ENCODE assay signal across 10 cellular contexts in genomic region chr16:3950343-3951193, GRCh38.
DNase-seq lines count a peak whose midpoint lies in the region; ATAC-seq and TF ChIP-seq lines count a peak whose summit lies in the region.
"Had no signal": no experiment of that assay in that cellular context is flagged by ENCODE, and none has a peak within 500 bp of the region (broad histone marks: within the 10 kb centered on the region; RNA-seq: fewer than 3 reads in every experiment).

No MANE protein-coding gene starts in this region.

- CTCF ChIA-PET in mammary epithelial cell (lab: Charles Lee; ENCODE audit: low non-redundant PET): interaction anchor here (0.6 kb wide), 1 partner anchor 46 kb away, joined by 3 read pairs; no protein-coding TSS in a partner anchor

- DNase-seq in NCI-H82 (lab: John Stamatoyannopoulos, UW) (peak; percentile 25), NCI-H82 treated with DMSO at 0.1 percent for 48 hours (lab: John Stamatoyannopoulos, UW; ENCODE audit: unreplicated experiment) (no peak), mammary epithelial cell (peak; percentile 52), lower lobe of right lung (peak; percentile 86), vagina (ENCODE audit: extremely low spot score in 2 of 2) (no peak), superior temporal gyrus (ENCODE audit: extremely low spot score) (no peak), COR-L47 (lab: John Stamatoyannopoulos, UW) (no peak)
- DNase-seq: activated CD4-positive, alpha-beta memory T cell treated with anti-CD3 and anti-CD28 coated beads, Interleukin-2, amount 10 ng/mL, durations not matched to agents 7 days and 5 days; CD4-positive, CD25-positive, alpha-beta regulatory T cell had no signal

- peak overlapping the region; percentile 63 for H3K4me2 ChIP-seq in mammary epithelial cell (ENCODE audit: insufficient read depth, low read depth, low read length)

- H3K27me3 ChIP-seq in mammary epithelial cell (ENCODE audit: insufficient read depth, low read length): no peaks in the 10 kb centered on the region
- H3K27me3 ChIP-seq in lower lobe of right lung (ENCODE audit: low read depth): no peaks in the 10 kb centered on the region
- H3K27me3 ChIP-seq in vagina: no peaks in the 10 kb centered on the region

- H3K9ac ChIP-seq in mammary epithelial cell (ENCODE audit: insufficient read depth, low read length): no peak overlapping the region

- no peaks in the 10 kb centered on the region for H3K79me2 ChIP-seq in mammary epithelial cell (ENCODE audit: insufficient read depth, low read length)

- dilution Hi-C loops in mammary epithelial cell (cut with HindIII; ENCODE audit: low sequenced_read_pairs): loop anchor here (5.0 kb wide), 1 partner anchor 33 kb away; no protein-coding TSS in a partner anchor

- H3K4me3 ChIP-seq in mammary epithelial cell (replicated peaks in 1 of 3; ENCODE audit: insufficient read depth in 1 of 3, low read depth in 2 of 3, low read length in 3 of 3) (no peak overlapping the region), lower lobe of right lung (peak overlapping the region; percentile 30), vagina (peak overlapping the region; percentile 20 to 38)

- TF ChIP-seq CTCF in mammary epithelial cell (conservative IDR thresholded peaks at IDR 0.05 in 1 of 2, IDR thresholded peaks at IDR 0.05 in 1 of 2; ENCODE audit: extremely low read depth in 1 of 2, insufficient read depth in 1 of 2, low read depth in 1 of 2, low read length in 2 of 2) (no peak), lower lobe of right lung (IDR thresholded peaks at IDR 0.05) (no peak), vagina (IDR thresholded peaks at IDR 0.05) (no peak)

- in situ Hi-C loops in mammary epithelial cell (cut with MboI; ENCODE audit: low sequenced_read_pairs in 2 of 2): no loop called here

- TF ChIP-seq POLR2A in vagina (IDR thresholded peaks at IDR 0.05): no peak

- no TSS peak for BruUV-seq in mammary epithelial cell (replicated peaks; lab: Mats Ljungman, UMichigan)

- H3K27ac ChIP-seq in mammary epithelial cell (ENCODE audit: insufficient read depth, low read depth, low read length) (no peak overlapping the region), lower lobe of right lung (peak overlapping the region; percentile 86), vagina (peak overlapping the region; percentile 87)

- H3K9me3 ChIP-seq in mammary epithelial cell (replicated peaks; ENCODE audit: insufficient read depth, low read length) (no peaks in the 10 kb centered on the region), lower lobe of right lung (no peaks in the 10 kb centered on the region), vagina (no peaks in the 10 kb centered on the region)

- peak; percentile 89 to 91 for ATAC-seq in lower lobe of right lung
- ATAC-seq in GM21723 (IDR thresholded peaks at IDR 0.05; ENCODE audit: unreplicated experiment): no peak

- H4K20me1 ChIP-seq in mammary epithelial cell (ENCODE audit: insufficient read depth, low read length): no peaks in the 10 kb centered on the region

- H3K36me3 ChIP-seq in mammary epithelial cell (ENCODE audit: insufficient read depth, low read length) (no peaks in the 10 kb centered on the region), lower lobe of right lung (no peaks in the 10 kb centered on the region), vagina (no peaks in the 10 kb centered on the region)

- H2AFZ ChIP-seq in mammary epithelial cell (ENCODE audit: low read depth, low read length): peak overlapping the region; percentile 51

- WGBS in mammary epithelial cell (ENCODE audit: low coverage, missing lambda C conversion rate): 18% methylated on average over 32 of the region's 32 CpGs

- intact Hi-C loops in mammary epithelial cell (cut with micrococcal nuclease): no loop called here
- intact Hi-C loops in lower lobe of right lung (cut with DNase I): no loop called here
- intact Hi-C loops in vagina (cut with DNase I): no loop called here

- H3K4me1 ChIP-seq in mammary epithelial cell (ENCODE audit: insufficient read depth, low read length) (peaks cover 16% of the 10 kb centered on the region), lower lobe of right lung (peaks cover 35% of the 10 kb centered on the region), vagina (peaks cover 19% of the 10 kb centered on the region)

Comparison
In these comparisons a context has a peak if more than half of its experiments do, and no peak if none do; other contexts are left out.
1. DNase-seq: peak in NCI-H82 (single experiment), mammary epithelial cell (single experiment) and lower lobe of right lung (single experiment); none in NCI-H82 treated with DMSO at 0.1 percent for 48 hours (single experiment), vagina (0 of 2), superior temporal gyrus (single experiment) and COR-L47 (single experiment).
2. H3K4me3 ChIP-seq: peak in lower lobe of right lung (single experiment) and vagina (2 of 2); none in mammary epithelial cell (0 of 3).